In the genomic region with DNA sequence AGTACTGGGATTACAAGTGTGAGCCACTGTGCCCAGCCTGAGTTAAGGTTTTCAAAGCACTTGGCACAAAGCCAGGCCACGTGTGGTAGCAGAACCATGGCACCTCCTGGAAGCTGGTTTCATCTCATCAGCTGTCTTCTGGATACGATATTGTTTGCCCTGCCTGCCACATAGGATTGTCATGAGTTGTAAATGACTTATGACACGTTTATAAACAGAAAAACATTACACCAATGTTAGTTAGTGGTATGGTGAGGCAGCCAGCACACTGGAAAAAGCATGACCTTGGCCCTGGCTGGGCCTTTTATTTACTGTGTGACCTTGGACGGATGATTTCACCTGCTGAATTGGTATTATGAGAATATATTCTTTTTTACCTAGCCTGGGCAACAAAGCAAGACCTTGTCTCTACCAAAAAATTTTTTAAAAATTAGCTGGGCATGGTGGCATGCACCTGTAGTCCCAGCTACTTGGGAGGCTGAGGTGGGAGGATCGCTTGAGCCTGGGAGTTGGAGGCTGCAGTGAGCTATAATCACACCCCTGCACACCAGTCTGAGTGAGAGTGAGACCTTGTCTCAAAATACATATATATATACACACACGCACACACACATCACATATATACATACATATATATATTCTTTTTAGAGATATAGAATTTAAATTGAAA, we compare ENCODE assay signal across 11 cellular contexts. TPM values are rescaled to one million over a fixed set of nuclear protein-coding genes. Genes with fewer than 3 reads are reported as not detected.
A peak's percentile ranks its signal among the peaks of the same experiment; 100 is the strongest.
DNase-seq lines count a peak whose midpoint lies in the region; ATAC-seq and TF ChIP-seq lines count a peak whose summit lies in the region.
"Had no signal": no experiment of that assay in that cellular context is flagged by ENCODE, and none has a peak within 500 bp of the region (broad histone marks: within the 10 kb centered on the region; RNA-seq: fewer than 3 reads in every experiment).

No MANE protein-coding gene starts in this region.

- no CpG with 5 or more reads among the region's 6 CpGs for WGBS in trophoblast cell (ENCODE audit: extremely low coverage, insufficient coverage, insufficient read length)

- no peaks in the 10 kb centered on the region for H3K9me3 Mint-ChIP-seq in CD8-positive, alpha-beta T cell
- H3K9me3 Mint-ChIP-seq in activated T-cell treated with anti-CD3 and anti-CD28 coated beads, Interleukin-2, amount 50 U/mL, for 24 hours: no peaks in the 10 kb centered on the region
- H3K9me3 Mint-ChIP-seq: dendritic cell treated with granulocyte-macrophage colony-stimulating factor and Interleukin-4, amounts not matched to agents 40 ng/mL and 50 ng/mL, for 4 days had no signal

- H3K4ac ChIP-seq in trophoblast cell (ENCODE audit: low read depth, low read length): no peak overlapping the region

- TF ChIP-seq CTCF in CD8-positive, alpha-beta T cell (IDR thresholded peaks at IDR 0.05): no peak

- no peaks in the 10 kb centered on the region for H3K36me3 ChIP-seq in CD8-positive, alpha-beta T cell (ENCODE audit: insufficient read depth, low read length)
- H3K36me3 ChIP-seq in trophoblast cell (ENCODE audit: control insufficient read depth in 1 of 2, insufficient read depth in 2 of 2, low read length in 2 of 2): no peaks in the 10 kb centered on the region
- H3K36me3 ChIP-seq: heart right ventricle had no signal

- no peaks in the 10 kb centered on the region for H3K36me3 Mint-ChIP-seq in CD8-positive, alpha-beta T cell
- no peaks in the 10 kb centered on the region for H3K36me3 Mint-ChIP-seq in activated T-cell treated with anti-CD3 and anti-CD28 coated beads, Interleukin-2, amount 50 U/mL, for 24 hours (ENCODE audit: low read depth)

- H2BK12ac ChIP-seq in trophoblast cell (ENCODE audit: low read length): no peak overlapping the region

- H2AFZ ChIP-seq in trophoblast cell (ENCODE audit: insufficient read depth, low read length, poor library complexity): no peak overlapping the region

- no peak overlapping the region for H3K4me3 Mint-ChIP-seq in CD8-positive, alpha-beta T cell
- no peak overlapping the region for H3K4me3 Mint-ChIP-seq in activated T-cell treated with anti-CD3 and anti-CD28 coated beads, Interleukin-2, amount 50 U/mL, for 24 hours
- H3K4me3 Mint-ChIP-seq: dendritic cell treated with granulocyte-macrophage colony-stimulating factor and Interleukin-4, amounts not matched to agents 40 ng/mL and 50 ng/mL, for 4 days had no signal

- H3K27ac ChIP-seq in CD8-positive, alpha-beta T cell (ENCODE audit: low read depth, low read length): no peak overlapping the region
- H3K27ac ChIP-seq in trophoblast cell (ENCODE audit: low read depth, low read length): no peak overlapping the region

- H3K79me1 ChIP-seq in trophoblast cell (ENCODE audit: low read length): peaks cover 10% of the 10 kb centered on the region

- H3K14ac ChIP-seq in trophoblast cell (ENCODE audit: low read length): no peak overlapping the region

- H3K18ac ChIP-seq in trophoblast cell (ENCODE audit: low read length): no peak overlapping the region

- no peak overlapping the region for H3K4me2 ChIP-seq in trophoblast cell (ENCODE audit: low read length)

- intact Hi-C loops in CD8-positive, alpha-beta T cell (cut with DNase I, micrococcal nuclease): no loop called here

- H4K8ac ChIP-seq in trophoblast cell (ENCODE audit: low read depth, low read length): no peak overlapping the region

- peaks cover 6% of the 10 kb centered on the region for H3K79me2 ChIP-seq in trophoblast cell (ENCODE audit: control insufficient read depth, insufficient read depth, low read length, poor library complexity)

- no peak overlapping the region for H3K9ac ChIP-seq in trophoblast cell (ENCODE audit: low read length)

- peak overlapping the region; percentile 49 for H2AK5ac ChIP-seq in trophoblast cell (ENCODE audit: low read length)

- peaks cover 40% of the 10 kb centered on the region for H3K4me1 Mint-ChIP-seq in CD8-positive, alpha-beta T cell (ENCODE audit: low read depth)
- peaks cover 36% of the 10 kb centered on the region for H3K4me1 Mint-ChIP-seq in activated T-cell treated with anti-CD3 and anti-CD28 coated beads, Interleukin-2, amount 50 U/mL, for 24 hours (ENCODE audit: low read depth)

- POLR2A ChIA-PET in CD8-positive, alpha-beta T cell (lab: Charles Lee): interaction anchor here (0.7 to 0.9 kb wide), 2 partner anchors 9 to 11 kb away, joined by 3 read pairs; no protein-coding TSS in a partner anchor

- no peak overlapping the region for H4K91ac ChIP-seq in trophoblast cell (ENCODE audit: low read depth, low read length)

- H2BK5ac ChIP-seq in trophoblast cell (ENCODE audit: low read depth, low read length, poor library complexity): no peak overlapping the region

- no peak overlapping the region for H2BK120ac ChIP-seq in trophoblast cell (ENCODE audit: insufficient read depth, low read length, poor library complexity)

- no peak overlapping the region for H3K4me3 ChIP-seq in CD8-positive, alpha-beta T cell (ENCODE audit: low read depth, low read length)
- H3K4me3 ChIP-seq in trophoblast cell (ENCODE audit: low read depth, low read length): no peak overlapping the region
- H3K4me3 ChIP-seq: heart right ventricle, smooth muscle cell had no signal

- H3K27ac Mint-ChIP-seq in CD8-positive, alpha-beta T cell: peak overlapping the region; percentile 64
- peak overlapping the region; percentile 26 for H3K27ac Mint-ChIP-seq in activated T-cell treated with anti-CD3 and anti-CD28 coated beads, Interleukin-2, amount 50 U/mL, for 24 hours
- H3K27ac Mint-ChIP-seq: dendritic cell treated with granulocyte-macrophage colony-stimulating factor and Interleukin-4, amounts not matched to agents 40 ng/mL and 50 ng/mL, for 4 days had no signal

- CTCF ChIA-PET in CD8-positive, alpha-beta T cell (lab: Charles Lee): interaction anchor here (1.5 kb wide), 1 partner anchor 110 kb away, joined by 3 read pairs; no protein-coding TSS in a partner anchor

- H3K4me1 ChIP-seq in CD8-positive, alpha-beta T cell (ENCODE audit: insufficient read depth, low read length): peaks cover 41% of the 10 kb centered on the region
- H3K4me1 ChIP-seq in trophoblast cell (ENCODE audit: control insufficient read depth in 1 of 2, insufficient read depth in 2 of 2, low read length in 2 of 2): peaks cover 11 to 15% of the 10 kb centered on the region in 2 experiments

- ATAC-seq in CD8-positive, alpha-beta T cell: no peak
- ATAC-seq in HG02588 (IDR thresholded peaks at IDR 0.05; ENCODE audit: unreplicated experiment): no peak
- ATAC-seq: heart right ventricle had no signal

- H3K27me3 ChIP-seq in CD8-positive, alpha-beta T cell (ENCODE audit: insufficient read depth, low read length): no peaks in the 10 kb centered on the region
- no peaks in the 10 kb centered on the region for H3K27me3 ChIP-seq in trophoblast cell (ENCODE audit: insufficient read depth, low read length)
- H3K27me3 ChIP-seq: heart right ventricle had no signal

- H3K9me3 ChIP-seq in CD8-positive, alpha-beta T cell (ENCODE audit: low read length): no peaks in the 10 kb centered on the region
- H3K9me3 ChIP-seq in trophoblast cell (ENCODE audit: insufficient read depth, low read depth, low read length): no peaks in the 10 kb centered on the region
- H3K9me3 ChIP-seq: heart right ventricle had no signal

- H3K27me3 Mint-ChIP-seq in CD8-positive, alpha-beta T cell (ENCODE audit: low read depth): no peaks in the 10 kb centered on the region
- H3K27me3 Mint-ChIP-seq in activated T-cell treated with anti-CD3 and anti-CD28 coated beads, Interleukin-2, amount 50 U/mL, for 24 hours: no peaks in the 10 kb centered on the region

- no peak overlapping the region for H4K12ac ChIP-seq in trophoblast cell (ENCODE audit: low read depth, low read length)

- peak in 4 of 7 experiments; percentile 32 to 55 (median 34) for DNase-seq in CD8-positive, alpha-beta T cell
- peak; percentile 49 for DNase-seq in LoVo (ENCODE audit: low spot score)
- DNase-seq in activated T-cell treated with anti-CD3 and anti-CD28 coated beads, Interleukin-2, amount 50 U/mL, for 24 hours: peak; percentile 54
- DNase-seq in trophoblast cell: no peak
- DNase-seq in NCI-H1092 (lab: John Stamatoyannopoulos, UW): no peak
- DNase-seq in GOT3 (lab: John Stamatoyannopoulos, UW): no peak
- no peak for DNase-seq in DMS114 treated with DMSO at 0.1 percent for 48 hours (lab: John Stamatoyannopoulos, UW; ENCODE audit: unreplicated experiment)
- DNase-seq: heart right ventricle had no signal

- H3K23ac ChIP-seq in trophoblast cell (ENCODE audit: low read length): no peak overlapping the region

RNA-seq across cellular contexts. Expression of gene MYH9, which starts 24.0 kb away (rescaled TPM):
- total RNA-seq in CD8-positive, alpha-beta T cell: 100 to 1,000 TPM; 703 to 757 TPM
- polyA plus RNA-seq in trophoblast cell (2013): 280 and 288 TPM in 2 replicates

Comparison
In these comparisons a context has a peak if more than half of its experiments do, and no peak if none do; other contexts are left out.
1. DNase-seq: peak in CD8-positive, alpha-beta T cell (4 of 7), LoVo (single experiment) and activated T-cell treated with anti-CD3 and anti-CD28 coated beads, Interleukin-2, amount 50 U/mL, for 24 hours (single experiment); none in trophoblast cell (0 of 2), NCI-H1092 (single experiment), GOT3 (single experiment) and DMS114 treated with DMSO at 0.1 percent for 48 hours (single experiment).